ENCODE assay signal across 8 cellular contexts in genomic region chr14:54435500-54435981, GRCh38. TPM values are rescaled to one million over a fixed set of nuclear protein-coding genes. Genes with fewer than 3 reads are reported as not detected.
DNase-seq lines count a peak whose midpoint lies in the region; ATAC-seq and TF ChIP-seq lines count a peak whose summit lies in the region.

No MANE protein-coding gene starts in this region.

- H3K9ac ChIP-seq in BLaER1 treated with 17β-estradiol and CSF1 and Interleukin-3, amounts not matched to agents 10 nM and 100 nM = 0 out of 22 replicates have a peak overlapping the region, but pooled peaks of 1 of the 11 experiments have one; percentile 49

- 86 to 95% methylated on average over 4 of the region's 4 CpGs for WGBS in thyroid gland, 2 donors

- intact Hi-C loops in thyroid gland (cut with DNase I) = no loop called here

- peak overlapping the region in 10 of 11 experiments; percentile 22 to 64 (median 46); a peak in 14 of 22 replicates for H3K4me2 ChIP-seq in BLaER1 treated with 17β-estradiol and CSF1 and Interleukin-3, amounts not matched to agents 10 nM and 100 nM

- no peaks in the 10 kb centered on the region for H3K9me3 ChIP-seq in BLaER1 treated with 17β-estradiol and CSF1 and Interleukin-3, amounts not matched to agents 10 nM and 100 nM (replicated peaks in 1 of 11)
- no peaks in the 10 kb centered on the region for H3K9me3 ChIP-seq in thyroid gland

- H4K20me1 ChIP-seq in BLaER1 treated with 17β-estradiol and CSF1 and Interleukin-3, amounts not matched to agents 10 nM and 100 nM = peaks cover 25 to 100% (median 91%) of the 10 kb centered on the region in 11 experiments; a peak in 20 of 22 replicates

- TF ChIP-seq CTCF in epithelial cell of esophagus (IDR thresholded peaks at IDR 0.05; ENCODE audit: insufficient read depth, low read depth, low read length, missing control alignments) = no peak
- TF ChIP-seq CTCF in thyroid gland (IDR thresholded peaks at IDR 0.05) = no peak

- H3K27me3 ChIP-seq in BLaER1 treated with 17β-estradiol and CSF1 and Interleukin-3, amounts not matched to agents 10 nM and 100 nM = no peaks in the 10 kb centered on the region
- no peaks in the 10 kb centered on the region for H3K27me3 ChIP-seq in thyroid gland

- ATAC-seq in GM19455 (IDR thresholded peaks at IDR 0.05; ENCODE audit: unreplicated experiment) = peak; percentile 53

- H3K27ac ChIP-seq in BLaER1 treated with 17β-estradiol and CSF1 and Interleukin-3, amounts not matched to agents 10 nM and 100 nM = peak overlapping the region in 2 of 11 experiments; percentile 17 to 18; a peak in 2 of 22 replicates
- no peak overlapping the region for H3K27ac ChIP-seq in thyroid gland

- TF ChIP-seq POLR2A in thyroid gland (IDR thresholded peaks at IDR 0.05) = no peak

- H3K4me1 ChIP-seq in BLaER1 treated with 17β-estradiol and CSF1 and Interleukin-3, amounts not matched to agents 10 nM and 100 nM = peaks cover 32 to 63% (median 50%) of the 10 kb centered on the region in 10 experiments; a peak in 19 of 20 replicates
- H3K4me1 ChIP-seq in thyroid gland = peaks cover 8 to 12% of the 10 kb centered on the region in 2 donors

- DNase-seq in NCI-H526 treated with DMSO at 0.1 percent for 48 hours (lab: John Stamatoyannopoulos, UW) = peak; percentile 97
- DNase-seq in epithelial cell of esophagus (ENCODE audit: low read depth) = peak; percentile 72
- DNase-seq in thyroid gland = no peak
- DNase-seq in NCI-H1105 treated with DMSO at 0.1 percent for 48 hours (lab: John Stamatoyannopoulos, UW) = no peak
- no peak for DNase-seq in activated gamma-delta T cell (lab: John Stamatoyannopoulos, UW)
- DNase-seq in NCI-H2029 treated with DMSO at 0.1 percent for 48 hours (lab: John Stamatoyannopoulos, UW) = no peak

- H3K36me3 ChIP-seq in BLaER1 treated with 17β-estradiol and CSF1 and Interleukin-3, amounts not matched to agents 10 nM and 100 nM = peaks cover 25 to 93% (median 58%) of the 10 kb centered on the region in 11 experiments; a peak in 21 of 22 replicates
- no peaks in the 10 kb centered on the region for H3K36me3 ChIP-seq in thyroid gland

- no peak overlapping the region for H3K4me3 ChIP-seq in BLaER1 treated with 17β-estradiol and CSF1 and Interleukin-3, amounts not matched to agents 10 nM and 100 nM
- H3K4me3 ChIP-seq in epithelial cell of esophagus (ENCODE audit: low read length) = no peak overlapping the region
- no peak overlapping the region for H3K4me3 ChIP-seq in thyroid gland (replicated peaks in 1 of 3)

RNA-seq across cellular contexts. Expression of gene CNIH1, which starts 5.6 kb away (rescaled TPM):
- 100 to 1,000 TPM in 3 of 4 donors, 10 to 100 TPM in 1; 52.0 to 167 (median 108) TPM for total RNA-seq in thyroid gland

RNA-seq across cellular contexts. Expression of gene CDKN3, which starts 38.7 kb away (rescaled TPM):
- total RNA-seq in thyroid gland = 1 to 10 TPM in 3 of 4 donors, under 1 TPM in 1; 0.78 to 8.2 (median 4.9) TPM

RNA-seq across cellular contexts. Expression of gene GMFB, which starts 53.2 kb away (rescaled TPM):
- 10 to 100 TPM; 43.9 to 73.1 (median 57.4) TPM for total RNA-seq in thyroid gland

Comparison
In these comparisons a context has a peak if more than half of its experiments do, and no peak if none do; other contexts are left out.
1. DNase-seq: peak in NCI-H526 treated with DMSO at 0.1 percent for 48 hours (single experiment) and epithelial cell of esophagus (single experiment); none in thyroid gland (0 of 2), NCI-H1105 treated with DMSO at 0.1 percent for 48 hours (single experiment), activated gamma-delta T cell (single experiment) and NCI-H2029 treated with DMSO at 0.1 percent for 48 hours (single experiment).